In genomic region chr12:28247806-28248205, GRCh38 we compare ENCODE assay signal across 18 cellular contexts.
"Had no signal": no experiment of that assay in that cellular context is flagged by ENCODE, and none has a peak within 500 bp of the region (broad histone marks: within the 10 kb centered on the region; RNA-seq: fewer than 3 reads in every experiment).

No MANE protein-coding gene starts in this region.

- H3K4me2 ChIP-seq: smooth muscle cell had no signal

- H3K9me3 ChIP-seq: lower lobe of right lung, pancreas, tibial artery had no signal

- H3K9me3 Mint-ChIP-seq: activated CD4-positive, alpha-beta memory T cell treated with anti-CD3 and anti-CD28 coated beads, Interleukin-2, amount 10 ng/mL, durations not matched to agents 7 days and 5 days; activated naive CD8-positive, alpha-beta T cell treated with anti-CD3 and anti-CD28 coated beads, Interleukin-2, amount 50 U/mL, for 24 hours; brain had no signal

- H3K36me3 Mint-ChIP-seq: brain had no signal

- ATAC-seq: activated naive CD8-positive, alpha-beta T cell treated with anti-CD3 and anti-CD28 coated beads, Interleukin-2, amount 50 U/mL, for 24 hours; lower lobe of right lung; pancreas; sciatic nerve had no signal

- H3K27me3 ChIP-seq: pancreas, tibial artery had no signal

- H3K27me3 Mint-ChIP-seq: activated CD4-positive, alpha-beta memory T cell treated with anti-CD3 and anti-CD28 coated beads, Interleukin-2, amount 10 ng/mL, durations not matched to agents 7 days and 5 days; activated CD8-positive, alpha-beta memory T cell treated with anti-CD3 and anti-CD28 coated beads, Interleukin-2, amount 10 ng/mL, durations not matched to agents 7 days and 5 days; activated naive CD8-positive, alpha-beta T cell treated with anti-CD3 and anti-CD28 coated beads, Interleukin-2, amount 50 U/mL, for 24 hours had no signal

- H3K4me3 ChIP-seq: lower lobe of right lung, pancreas, smooth muscle cell, tibial artery had no signal

- H3K4me3 Mint-ChIP-seq: activated CD4-positive, alpha-beta memory T cell treated with anti-CD3 and anti-CD28 coated beads, Interleukin-2, amount 10 ng/mL, durations not matched to agents 7 days and 5 days; activated CD8-positive, alpha-beta memory T cell treated with anti-CD3 and anti-CD28 coated beads, Interleukin-2, amount 10 ng/mL, durations not matched to agents 7 days and 5 days; activated naive CD8-positive, alpha-beta T cell treated with anti-CD3 and anti-CD28 coated beads, Interleukin-2, amount 50 U/mL, for 24 hours; neural crest cell had no signal

- H3K36me3 ChIP-seq: lower lobe of right lung, pancreas, tibial artery had no signal

- DNase-seq: activated CD4-positive, alpha-beta memory T cell treated with anti-CD3 and anti-CD28 coated beads, Interleukin-2, amount 10 ng/mL, durations not matched to agents 7 days and 5 days; activated CD4-positive, alpha-beta T cell treated with anti-CD3 and anti-CD28 coated beads for 48 hours; activated CD4-positive, CD25-positive, alpha-beta regulatory T cell; activated CD8-positive, alpha-beta memory T cell treated with anti-CD3 and anti-CD28 coated beads, Interleukin-2, amount 10 ng/mL, durations not matched to agents 7 days and 5 days; activated naive CD4-positive, alpha-beta T cell treated with Interleukin-2 at 50 U/mL for 16 hours; activated naive CD8-positive, alpha-beta T cell treated with anti-CD3 and anti-CD28 coated beads, Interleukin-2, amount 50 U/mL, for 24 hours; anterior cingulate cortex; caudate nucleus; hypothalamus; lower lobe of right lung; pancreas; stimulated activated CD4-positive, alpha-beta T cell treated with anti-CD3 and anti-CD28 coated beads, Interleukin-4, amount 100 ng/mL, for 24 hours; stimulated activated naive CD4-positive, alpha-beta T cell treated with Interleukin-2 at 50 U/mL for 16 hours; tibial artery had no signal

- H3K27ac ChIP-seq: lower lobe of right lung, pancreas, tibial artery had no signal

- H3K27ac Mint-ChIP-seq: activated CD4-positive, alpha-beta memory T cell treated with anti-CD3 and anti-CD28 coated beads, Interleukin-2, amount 10 ng/mL, durations not matched to agents 7 days and 5 days; activated naive CD8-positive, alpha-beta T cell treated with anti-CD3 and anti-CD28 coated beads, Interleukin-2, amount 50 U/mL, for 24 hours had no signal
